ENCODE assay signal across 1 cellular context in genomic region chr11:74316772-74317505, GRCh38.
TF ChIP-seq lines count a peak whose summit lies in the region.

No MANE protein-coding gene starts in this region.

TF ChIP-seq in A549, 52 proteins besides CTCF, POLR2A, EP300 and RAD21 (continued from another document):
- TF ChIP-seq, protein P1, sequence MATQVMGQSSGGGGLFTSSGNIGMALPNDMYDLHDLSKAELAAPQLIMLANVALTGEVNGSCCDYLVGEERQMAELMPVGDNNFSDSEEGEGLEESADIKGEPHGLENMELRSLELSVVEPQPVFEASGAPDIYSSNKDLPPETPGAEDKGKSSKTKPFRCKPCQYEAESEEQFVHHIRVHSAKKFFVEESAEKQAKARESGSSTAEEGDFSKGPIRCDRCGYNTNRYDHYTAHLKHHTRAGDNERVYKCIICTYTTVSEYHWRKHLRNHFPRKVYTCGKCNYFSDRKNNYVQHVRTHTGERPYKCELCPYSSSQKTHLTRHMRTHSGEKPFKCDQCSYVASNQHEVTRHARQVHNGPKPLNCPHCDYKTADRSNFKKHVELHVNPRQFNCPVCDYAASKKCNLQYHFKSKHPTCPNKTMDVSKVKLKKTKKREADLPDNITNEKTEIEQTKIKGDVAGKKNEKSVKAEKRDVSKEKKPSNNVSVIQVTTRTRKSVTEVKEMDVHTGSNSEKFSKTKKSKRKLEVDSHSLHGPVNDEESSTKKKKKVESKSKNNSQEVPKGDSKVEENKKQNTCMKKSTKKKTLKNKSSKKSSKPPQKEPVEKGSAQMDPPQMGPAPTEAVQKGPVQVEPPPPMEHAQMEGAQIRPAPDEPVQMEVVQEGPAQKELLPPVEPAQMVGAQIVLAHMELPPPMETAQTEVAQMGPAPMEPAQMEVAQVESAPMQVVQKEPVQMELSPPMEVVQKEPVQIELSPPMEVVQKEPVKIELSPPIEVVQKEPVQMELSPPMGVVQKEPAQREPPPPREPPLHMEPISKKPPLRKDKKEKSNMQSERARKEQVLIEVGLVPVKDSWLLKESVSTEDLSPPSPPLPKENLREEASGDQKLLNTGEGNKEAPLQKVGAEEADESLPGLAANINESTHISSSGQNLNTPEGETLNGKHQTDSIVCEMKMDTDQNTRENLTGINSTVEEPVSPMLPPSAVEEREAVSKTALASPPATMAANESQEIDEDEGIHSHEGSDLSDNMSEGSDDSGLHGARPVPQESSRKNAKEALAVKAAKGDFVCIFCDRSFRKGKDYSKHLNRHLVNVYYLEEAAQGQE (IDR thresholded peaks at IDR 0.05): no peak
- TF ChIP-seq RFX5 (IDR thresholded peaks at IDR 0.05) (no peak), POLR2AphosphoS2 (conservative IDR thresholded peaks at IDR 0.05; ENCODE audit: low read length) (no peak), HOXB13 (CRISPR knock-in tag; IDR thresholded peaks at IDR 0.05; ENCODE audit: low read depth) (no peak), NFE2L2 (conservative IDR thresholded peaks at IDR 0.05; ENCODE audit: low read length) (no peak)
